ENCODE assay signal across 8 cellular contexts in the genomic region with DNA sequence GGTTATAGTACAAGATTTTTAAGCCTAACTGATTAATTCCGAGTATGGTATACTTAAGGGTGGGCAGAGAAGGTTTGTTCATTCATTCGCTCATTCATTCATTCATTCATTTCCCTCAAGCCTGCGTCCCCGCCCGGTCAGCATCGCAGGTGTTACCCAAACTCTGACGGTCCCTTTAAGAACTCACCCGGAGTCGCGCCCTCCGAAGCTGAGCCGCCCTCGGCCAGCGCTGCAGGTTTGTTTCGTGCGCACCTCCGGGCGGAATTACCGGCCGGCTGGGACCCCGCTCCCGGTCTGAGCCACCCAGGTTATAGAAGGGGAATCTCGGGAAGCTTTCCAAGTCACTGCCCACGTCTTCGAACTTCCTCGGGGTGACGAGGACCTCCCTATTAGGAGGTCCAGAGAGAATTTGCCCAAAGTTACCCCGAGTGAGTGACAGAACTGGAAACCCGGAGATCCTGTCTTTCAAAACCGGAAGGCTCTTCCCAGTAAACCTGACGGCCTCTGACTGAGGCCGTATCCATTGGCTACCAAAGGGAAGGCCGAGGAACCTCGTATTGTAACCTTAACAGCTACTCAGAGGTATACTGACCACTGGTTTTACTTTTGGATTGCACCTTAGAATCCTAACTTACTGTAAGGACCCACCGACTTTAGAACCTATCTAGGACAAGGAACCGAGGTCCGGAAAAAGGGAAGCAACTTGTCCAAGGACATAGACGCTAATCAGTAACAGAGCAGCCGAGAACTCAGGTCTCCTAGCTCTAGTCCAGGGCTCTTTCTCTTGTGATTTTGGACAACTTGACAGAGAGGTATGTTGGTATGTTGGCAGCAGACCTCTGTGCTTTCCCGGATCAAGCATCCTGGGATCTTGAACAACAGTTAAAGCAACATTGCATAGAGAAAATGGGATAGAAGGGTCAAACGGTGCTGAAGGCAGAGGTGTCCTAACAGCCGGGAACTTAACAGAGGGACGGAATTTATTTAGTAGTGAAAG. TPM values are rescaled to one million over a fixed set of nuclear protein-coding genes. Genes with fewer than 3 reads are reported as not detected.
A peak's percentile ranks its signal among the peaks of the same experiment; 100 is the strongest.
DNase-seq lines count a peak whose midpoint lies in the region; ATAC-seq and TF ChIP-seq lines count a peak whose summit lies in the region.

No MANE protein-coding gene starts in this region.

- peak overlapping the region; percentile 99 for H3K4me3 Mint-ChIP-seq in CD4-positive, alpha-beta T cell
- H3K4me3 Mint-ChIP-seq in neural progenitor cell: peak overlapping the region; percentile 92

- DNase-seq in CD4-positive, alpha-beta T cell: peak in 4 of 10 experiments; percentile 4 to 37 (median 6)
- peak; percentile 46 for DNase-seq in NCI-H345 treated with DMSO at 0.1 percent for 48 hours (lab: John Stamatoyannopoulos, UW; ENCODE audit: unreplicated experiment)
- peak; percentile 50 to 57 for DNase-seq in activated T-cell treated with anti-CD3 and anti-CD28 coated beads, Interleukin-2, amount 50 U/mL, for 48 hours
- DNase-seq in fibroblast of villous mesenchyme (ENCODE audit: low read depth): no peak
- peak; percentile 70 for DNase-seq in neural progenitor cell (ENCODE audit: low spot score)
- no peak for DNase-seq in GDM1 (lab: John Stamatoyannopoulos, UW)

- POLR2A ChIA-PET in CD4-positive, alpha-beta T cell (lab: Charles Lee): no interaction called here

- no peaks in the 10 kb centered on the region for H3K9me3 ChIP-seq in CD4-positive, alpha-beta T cell (ENCODE audit: control insufficient read depth, low read length)
- no peaks in the 10 kb centered on the region for H3K9me3 ChIP-seq in neural progenitor cell (ENCODE audit: low read depth)

- H3K4me1 ChIP-seq in neural progenitor cell: peaks cover 23% of the 10 kb centered on the region

- peak overlapping the region; percentile 90 for H2AFZ ChIP-seq in neural progenitor cell (replicated peaks)

- peaks cover 37% of the 10 kb centered on the region for H3K79me2 ChIP-seq in neural progenitor cell (ENCODE audit: low read depth)

- H3K4me3 ChIP-seq in fibroblast of villous mesenchyme (ENCODE audit: low read depth, low read length) (peak overlapping the region; percentile 82), neural progenitor cell (peak overlapping the region; percentile 94)

- H3K36me3 ChIP-seq in neural progenitor cell: peaks cover 10% of the 10 kb centered on the region

- H3K9ac ChIP-seq in neural progenitor cell: no peak overlapping the region

- CTCF ChIA-PET in CD4-positive, alpha-beta T cell (lab: Charles Lee): interaction anchor here (1.1 kb wide), 1 partner anchor 41 kb away, joined by 3 read pairs; no protein-coding TSS in a partner anchor

- H3F3A ChIP-seq in neural progenitor cell (ENCODE audit: low read depth): peaks cover 29% of the 10 kb centered on the region

- peak overlapping the region; percentile 92 for H3K27ac Mint-ChIP-seq in CD4-positive, alpha-beta T cell
- peak overlapping the region; percentile 16 for H3K27ac Mint-ChIP-seq in neural progenitor cell

- H3K36me3 Mint-ChIP-seq in CD4-positive, alpha-beta T cell (ENCODE audit: low read depth): peaks cover 8% of the 10 kb centered on the region
- peaks cover 5% of the 10 kb centered on the region for H3K36me3 Mint-ChIP-seq in neural progenitor cell

- no peak for ATAC-seq in CD4-positive, alpha-beta T cell (ENCODE audit: poor library complexity)
- ATAC-seq in GM21717 (IDR thresholded peaks at IDR 0.05; ENCODE audit: unreplicated experiment): peak; percentile 28
- no peak for ATAC-seq in HG02763 (IDR thresholded peaks at IDR 0.05; ENCODE audit: unreplicated experiment)

- H3K9me3 Mint-ChIP-seq in CD4-positive, alpha-beta T cell: no peaks in the 10 kb centered on the region
- H3K9me3 Mint-ChIP-seq in neural progenitor cell: no peaks in the 10 kb centered on the region

- peaks cover 30% of the 10 kb centered on the region for H4K20me1 ChIP-seq in neural progenitor cell (ENCODE audit: low read depth)

- H3K27ac ChIP-seq in CD4-positive, alpha-beta T cell (ENCODE audit: low read depth, low read length): no peak overlapping the region
- H3K27ac ChIP-seq in neural progenitor cell: peak overlapping the region; percentile 95

- H3K4me1 Mint-ChIP-seq in CD4-positive, alpha-beta T cell (ENCODE audit: low read depth): peaks cover 23% of the 10 kb centered on the region
- H3K4me1 Mint-ChIP-seq in neural progenitor cell: peaks cover 40% of the 10 kb centered on the region

- peaks cover 22% of the 10 kb centered on the region for H3K27me3 Mint-ChIP-seq in CD4-positive, alpha-beta T cell
- peaks cover 5% of the 10 kb centered on the region for H3K27me3 Mint-ChIP-seq in neural progenitor cell (ENCODE audit: insufficient read depth, low read depth)

- intact Hi-C loops in CD4-positive, alpha-beta T cell (cut with DNase I, micrococcal nuclease): loop anchor here (5.0 to 10.0 kb wide), 5 partner anchors 37 to 656 kb away; partner anchors contain the start of genes BDH1 (in 1 of the 2), NCBP2 (in 1 of the 2) and RPL35A (in 1 of the 2)

- H3K4me2 ChIP-seq in neural progenitor cell: peak overlapping the region; percentile 82

- no peak for TF ChIP-seq CTCF in CD4-positive, alpha-beta T cell (IDR thresholded peaks at IDR 0.05)
- TF ChIP-seq CTCF in fibroblast of villous mesenchyme (IDR thresholded peaks at IDR 0.05; ENCODE audit: insufficient read depth, low read depth, low read length) (no peak), neural progenitor cell (IDR thresholded peaks at IDR 0.05) (no peak)

- H3K27me3 ChIP-seq in CD4-positive, alpha-beta T cell (ENCODE audit: control insufficient read depth, insufficient read depth, low read length): peaks cover 7% of the 10 kb centered on the region
- peaks cover 13% of the 10 kb centered on the region for H3K27me3 ChIP-seq in neural progenitor cell

RNA-seq across cellular contexts. Expression of gene DLG1, which starts 0.7 kb away (rescaled TPM):
- total RNA-seq in CD4-positive, alpha-beta T cell: 10 to 100 TPM; 86.8 to 91.8 TPM
- total RNA-seq in fibroblast of villous mesenchyme: 51.9 and 87.7 TPM in 2 replicates
- 108 and 138 TPM in 2 replicates for total RNA-seq in neural progenitor cell (ENCODE audit: low replicate concordance)

Comparison
In these comparisons a context has a peak if more than half of its experiments do, and no peak if none do; other contexts are left out.
1. DNase-seq: peak in NCI-H345 treated with DMSO at 0.1 percent for 48 hours (single experiment), activated T-cell treated with anti-CD3 and anti-CD28 coated beads, Interleukin-2, amount 50 U/mL, for 48 hours (2 of 2) and neural progenitor cell (single experiment); none in fibroblast of villous mesenchyme (single experiment) and GDM1 (single experiment).